Comparison of ENCODE assay signal across 6 cellular contexts in genomic region chr12:122592543-122592942, GRCh38.
DNase-seq lines count a peak whose midpoint lies in the region; ATAC-seq, FAIRE-seq and TF ChIP-seq lines count a peak whose summit lies in the region.
"Not testable (repeated sequence)": the region's sequence is repeated elsewhere in the genome, so short reads cannot be mapped to it uniquely, and the experiment has no call there.

No MANE protein-coding gene starts in this region.

- not testable (repeated sequence) for H3K4me3 Mint-ChIP-seq in GM23338; activated CD8-positive, alpha-beta T cell treated with anti-CD3 and anti-CD28 coated beads, Interleukin-2, amount 10 ng/mL, durations not matched to agents 7 days and 5 days; progenitor cell of endocrine pancreas (ENCODE audit: low read depth)
- peak overlapping the region; percentile 42 for H3K4me3 Mint-ChIP-seq in endothelial cell (ENCODE audit: unreplicated experiment)

- H3K9me2 ChIP-seq in GM23338 (ENCODE audit: insufficient read depth), result not testable (repeated sequence)

- H3K9me3 ChIP-seq in K562 (replicated peaks; ENCODE audit: control insufficient read depth, insufficient read depth, low read depth, low read length), result not testable (repeated sequence)

- H2AFZ ChIP-seq in GM23338; K562 (ENCODE audit: low read depth, low read length): not testable (repeated sequence)

- not testable (repeated sequence) for H3K9me3 Mint-ChIP-seq in GM23338; activated CD8-positive, alpha-beta T cell treated with anti-CD3 and anti-CD28 coated beads, Interleukin-2, amount 10 ng/mL, durations not matched to agents 7 days and 5 days (ENCODE audit: insufficient read depth); endothelial cell (ENCODE audit: unreplicated experiment); progenitor cell of endocrine pancreas (ENCODE audit: low read depth)

- H3K4me2 ChIP-seq in GM23338; K562 (ENCODE audit: insufficient read depth, low read length): not testable (repeated sequence)

- not testable (repeated sequence) for BruUV-seq in K562 (replicated peaks; lab: Mats Ljungman, UMichigan)

- TF ChIP-seq CTCF in GM23338 (conservative IDR thresholded peaks at IDR 0.05; ENCODE audit: low read depth in 2 of 2); K562 (IDR thresholded peaks at IDR 0.05 in 2 of 3, conservative IDR thresholded peaks at IDR 0.05 in 1 of 3; ENCODE audit: insufficient read depth in 2 of 3, low read depth in 1 of 3, low read length in 3 of 3); endothelial cell (IDR thresholded peaks at IDR 0.05; ENCODE audit: unreplicated experiment); progenitor cell of endocrine pancreas (IDR thresholded peaks at IDR 0.05; ENCODE audit: unreplicated experiment): not testable (repeated sequence)

- TF ChIP-seq RAD21 in K562 (CRISPR knock-in tag; conservative IDR thresholded peaks at IDR 0.05 in 1 of 2, IDR thresholded peaks at IDR 0.05 in 1 of 2), result not testable (repeated sequence)

- not testable (repeated sequence) for TF ChIP-seq EP300 in K562 (IDR thresholded peaks at IDR 0.05; ENCODE audit: low read length)

- not testable (repeated sequence) for H3K4me1 ChIP-seq in GM23338 (ENCODE audit: insufficient read depth); K562 (replicated peaks in 1 of 2; ENCODE audit: control insufficient read depth in 2 of 2, insufficient read depth in 2 of 2, low read length in 2 of 2)

- ATAC-seq in GM23338; activated CD8-positive, alpha-beta T cell treated with anti-CD3 and anti-CD28 coated beads, Interleukin-2, amount 10 ng/mL, durations not matched to agents 7 days and 5 days; K562: not testable (repeated sequence)

- 60% methylated on average over 6 of the region's 8 CpGs for WGBS in K562 (ENCODE audit: insufficient coverage, low coverage, missing lambda C conversion rate)

- H3K27me3 ChIP-seq in GM23338 (ENCODE audit: insufficient read depth); K562 (ENCODE audit: control insufficient read depth in 2 of 2, insufficient read depth in 2 of 2, low read length in 2 of 2): not testable (repeated sequence)

- H3K9me1 ChIP-seq in K562 (ENCODE audit: control insufficient read depth, insufficient read depth, low read length), result not testable (repeated sequence)

- peaks cover 69% of the 10 kb centered on the region for H3K36me3 Mint-ChIP-seq in GM23338 (ENCODE audit: low read depth)
- peaks cover 55% of the 10 kb centered on the region for H3K36me3 Mint-ChIP-seq in activated CD8-positive, alpha-beta T cell treated with anti-CD3 and anti-CD28 coated beads, Interleukin-2, amount 10 ng/mL, durations not matched to agents 7 days and 5 days (ENCODE audit: low read depth)
- H3K36me3 Mint-ChIP-seq in endothelial cell (ENCODE audit: low read depth, unreplicated experiment), result peaks cover 24% of the 10 kb centered on the region
- H3K36me3 Mint-ChIP-seq in progenitor cell of endocrine pancreas (ENCODE audit: insufficient read depth), result peaks cover 15% of the 10 kb centered on the region

- in situ Hi-C loops in K562 (cut with MboI), result not testable (repeated sequence)

- not testable (repeated sequence) for DNase-seq in GM23338 (ENCODE audit: low spot score); activated CD8-positive, alpha-beta T cell treated with anti-CD3 and anti-CD28 coated beads, Interleukin-2, amount 10 ng/mL, durations not matched to agents 7 days and 5 days; endothelial cell (ENCODE audit: low spot score); progenitor cell of endocrine pancreas (ENCODE audit: low spot score, unreplicated experiment)
- DNase-seq in Kasumi-1 (lab: John Stamatoyannopoulos, UW), result peak; percentile 8 to 14
- peak in 1 of 4 experiments; percentile 6 for DNase-seq in K562 (ENCODE audit: extremely low read depth in 1 of 4, low spot score in 3 of 4)

- H3K4me3 ChIP-seq in GM23338, K562: not testable (repeated sequence)

- not testable (repeated sequence) for H3K27me3 Mint-ChIP-seq in GM23338 (ENCODE audit: insufficient read depth, low read depth, poor library complexity); activated CD8-positive, alpha-beta T cell treated with anti-CD3 and anti-CD28 coated beads, Interleukin-2, amount 10 ng/mL, durations not matched to agents 7 days and 5 days (ENCODE audit: low read depth); endothelial cell (ENCODE audit: unreplicated experiment); progenitor cell of endocrine pancreas

- H3K27ac Mint-ChIP-seq in GM23338, result peak overlapping the region; percentile 94
- peak overlapping the region; percentile 69 for H3K27ac Mint-ChIP-seq in activated CD8-positive, alpha-beta T cell treated with anti-CD3 and anti-CD28 coated beads, Interleukin-2, amount 10 ng/mL, durations not matched to agents 7 days and 5 days
- H3K27ac Mint-ChIP-seq in endothelial cell (ENCODE audit: unreplicated experiment), result not testable (repeated sequence)
- H3K27ac Mint-ChIP-seq in progenitor cell of endocrine pancreas, result peak overlapping the region; percentile 45

- FAIRE-seq in K562 (lab: Jason Lieb, UNC), result not testable (repeated sequence)

- not testable (repeated sequence) for H3F3A ChIP-seq in GM23338 (replicated peaks; ENCODE audit: low read depth)

- TF ChIP-seq POLR2A in K562 (conservative IDR thresholded peaks at IDR 0.05), result peak; percentile 37; the same call in 1 of the 2 replicates

- H3K36me3 ChIP-seq in GM23338 (ENCODE audit: insufficient read depth), result peaks cover 37% of the 10 kb centered on the region
- peaks cover 83% of the 10 kb centered on the region for H3K36me3 ChIP-seq in K562 (ENCODE audit: control insufficient read depth, insufficient read depth, low read length)

- POLR2A ChIA-PET in activated CD8-positive, alpha-beta T cell treated with anti-CD3 and anti-CD28 coated beads, Interleukin-2, amount 10 ng/mL, durations not matched to agents 7 days and 5 days (lab: Charles Lee), result not testable (repeated sequence)
- POLR2A ChIA-PET in K562 (lab: Yijun Ruan, JAX), result interaction anchor here (0.9 to 1.7 kb wide), 2 partner anchors 8 to 10 kb away, joined by 4 to 7 read pairs; no protein-coding TSS in a partner anchor

- not testable (repeated sequence) for H3K9ac ChIP-seq in K562 (ENCODE audit: insufficient read depth in 1 of 2, low read depth in 2 of 2, low read length in 2 of 2)

- H3K4me1 Mint-ChIP-seq in GM23338; activated CD8-positive, alpha-beta T cell treated with anti-CD3 and anti-CD28 coated beads, Interleukin-2, amount 10 ng/mL, durations not matched to agents 7 days and 5 days (ENCODE audit: low read depth); endothelial cell (ENCODE audit: unreplicated experiment); progenitor cell of endocrine pancreas (ENCODE audit: low read depth): not testable (repeated sequence)

- CTCF ChIA-PET in activated CD8-positive, alpha-beta T cell treated with anti-CD3 and anti-CD28 coated beads, Interleukin-2, amount 10 ng/mL, durations not matched to agents 7 days and 5 days (lab: Charles Lee); K562 (lab: Yijun Ruan, JAX; ENCODE audit: low intra/inter-chr PET ratio): not testable (repeated sequence)

- not testable (repeated sequence) for H3K79me2 ChIP-seq in GM23338 (replicated peaks; ENCODE audit: insufficient read depth); K562 (ENCODE audit: control insufficient read depth, insufficient read depth, low read length)

- intact Hi-C loops in K562 (cut with micrococcal nuclease), result not testable (repeated sequence)

- H3K27ac ChIP-seq in GM23338 (ENCODE audit: low read depth); K562 (ENCODE audit: extremely low read depth, low read depth, low read length): not testable (repeated sequence)

- not testable (repeated sequence) for H4K20me1 ChIP-seq in GM23338 (replicated peaks; ENCODE audit: insufficient read depth); K562 (replicated peaks; ENCODE audit: control insufficient read depth, insufficient read depth, low read length)

TF ChIP-seq in K562, 482 proteins besides CTCF, POLR2A, EP300 and RAD21:
- peak; percentile 51 for TF ChIP-seq NFYB (IDR thresholded peaks at IDR 0.05; ENCODE audit: extremely low read depth, insufficient read length)
TF ChIP-seq in K562: peak in this region for 1; not testable (repeated sequence) for 481.
